In genomic region chr11:117189941-117190544, GRCh38 we compare ENCODE assay signal across 19 cellular contexts. TPM values are rescaled to one million over a fixed set of nuclear protein-coding genes. Genes with fewer than 3 reads are reported as not detected.
DNase-seq lines count a peak whose midpoint lies in the region; ATAC-seq and TF ChIP-seq lines count a peak whose summit lies in the region.
"Had no signal": no experiment of that assay in that cellular context is flagged by ENCODE, and none has a peak within 500 bp of the region (broad histone marks: within the 10 kb centered on the region; RNA-seq: fewer than 3 reads in every experiment).

No MANE protein-coding gene starts in this region.

- H3K4me1 ChIP-seq in SK-N-SH (ENCODE audit: control insufficient read depth in 1 of 2, insufficient read depth in 2 of 2, low read depth in 1 of 2, low read length in 1 of 2), result no peaks in the 10 kb centered on the region
- H3K4me1 ChIP-seq in sigmoid colon, result no peaks in the 10 kb centered on the region

- no peaks in the 10 kb centered on the region for H3K9me3 ChIP-seq in SK-N-SH
- no peaks in the 10 kb centered on the region for H3K9me3 ChIP-seq in sigmoid colon

- H3K36me3 ChIP-seq in SK-N-SH (replicated peaks in 1 of 2; ENCODE audit: control insufficient read depth in 1 of 2, insufficient read depth in 2 of 2, low read length in 1 of 2), result peaks cover 0 to 17% of the 10 kb centered on the region in 2 experiments
- peaks cover 42 to 92% (median 59%) of the 10 kb centered on the region in 4 donors for H3K36me3 ChIP-seq in sigmoid colon

- POLR2A ChIA-PET in SK-N-SH (lab: Yijun Ruan, JAX), result no interaction called here

- intact Hi-C loops in sigmoid colon (cut with DNase I), result no loop called here

- H3K9me2 ChIP-seq in SK-N-SH, result no peaks in the 10 kb centered on the region

- no peak for TF ChIP-seq RAD21 in SK-N-SH (IDR thresholded peaks at IDR 0.05; ENCODE audit: low read length)

- H3K27me3 ChIP-seq in SK-N-SH (ENCODE audit: insufficient read depth) (no peaks in the 10 kb centered on the region), sigmoid colon (no peaks in the 10 kb centered on the region)

- TF ChIP-seq EP300 in SK-N-SH (IDR thresholded peaks at IDR 0.05; ENCODE audit: borderline replicate concordance in 1 of 2, low read depth in 1 of 2, low read length in 1 of 2) (no peak), sigmoid colon (IDR thresholded peaks at IDR 0.05) (no peak)

- CTCF ChIA-PET in SK-N-SH (lab: Yijun Ruan, JAX), result interaction anchor here (1.5 kb wide), 1 partner anchor 12 kb away, joined by 3 read pairs; no protein-coding TSS in a partner anchor

- H3K4me3 ChIP-seq in SK-N-SH (ENCODE audit: low read depth in 2 of 2, low read length in 1 of 2), result no peak overlapping the region
- no peak overlapping the region for H3K4me3 ChIP-seq in coronary artery
- no peak overlapping the region for H3K4me3 ChIP-seq in sigmoid colon

- no peak for TF ChIP-seq POLR2A in sigmoid colon (IDR thresholded peaks at IDR 0.05)

- 80% methylated on average over 6 of the region's 8 CpGs for WGBS in SK-N-SH (ENCODE audit: low lambda C conversion rate)
- WGBS in sigmoid colon, 2 donors, result 76 to 84% methylated on average over 8 of the region's 8 CpGs

- H3K27ac ChIP-seq in SK-N-SH (ENCODE audit: low read depth in 2 of 2, low read length in 1 of 2) (no peak overlapping the region), coronary artery (peak overlapping the region in 1 of 2 donors; percentile 56), sigmoid colon (peak overlapping the region in 1 of 4 donors; percentile 0)
- H3K27ac ChIP-seq: epithelial cell of prostate had no signal

- no peak overlapping the region for H3K9ac ChIP-seq in SK-N-SH

- no peak overlapping the region for H3K4me2 ChIP-seq in SK-N-SH

- DNase-seq in SK-N-SH, result peak; percentile 13
- peak; percentile 61 for DNase-seq in coronary artery (ENCODE audit: low spot score)
- DNase-seq in sigmoid colon, result peak; percentile 56
- no peak for DNase-seq in NCI-H1436 (lab: John Stamatoyannopoulos, UW)
- no peak for DNase-seq in DMS114 treated with DMSO at 0.1 percent for 48 hours (lab: John Stamatoyannopoulos, UW; ENCODE audit: unreplicated experiment)
- DNase-seq: 8988T; activated CD4-positive, alpha-beta T cell treated with anti-CD3 and anti-CD28 coated beads for 4 hours; activated CD8-positive, alpha-beta memory T cell treated with anti-CD3 and anti-CD28 coated beads, Interleukin-2, amount 50 U/mL, for 4 hours; activated naive CD4-positive, alpha-beta T cell treated with anti-CD3 and anti-CD28 coated beads, Interleukin-2, amount 50 U/mL, for 16 hours; DMS79; KBM-7; NCI-H1092; NCI-H2081 treated with DMSO at 0.1 percent for 48 hours; NCI-H510A treated with DMSO at 0.1 percent for 48 hours; stimulated activated naive CD4-positive, alpha-beta T cell treated with Interleukin-2 at 50 U/mL for 16 hours had no signal

- no peaks in the 10 kb centered on the region for H4K20me1 ChIP-seq in SK-N-SH (ENCODE audit: insufficient read depth)

- no peak for TF ChIP-seq CTCF in SK-N-SH (IDR thresholded peaks at IDR 0.05)
- TF ChIP-seq CTCF in coronary artery (IDR thresholded peaks at IDR 0.05), result no peak
- TF ChIP-seq CTCF in sigmoid colon (IDR thresholded peaks at IDR 0.05), result no peak

- no peak overlapping the region for H2AFZ ChIP-seq in SK-N-SH (ENCODE audit: low read depth)

- no peak for ATAC-seq in SK-N-SH treated with all-trans-retinoic acid at 6 μM for 48 hours
- ATAC-seq in HG03565 (IDR thresholded peaks at IDR 0.05; ENCODE audit: unreplicated experiment), result peak; percentile 19
- no peak for ATAC-seq in GM21737 (IDR thresholded peaks at IDR 0.05; ENCODE audit: unreplicated experiment)

- H3K79me2 ChIP-seq in SK-N-SH (ENCODE audit: insufficient read depth), result no peaks in the 10 kb centered on the region

- H3F3A ChIP-seq in SK-N-SH (replicated peaks; ENCODE audit: insufficient read depth), result no peaks in the 10 kb centered on the region

TF ChIP-seq in SK-N-SH, 30 proteins besides CTCF, POLR2A, EP300 and RAD21:
- TF ChIP-seq JUND (IDR thresholded peaks at IDR 0.05), result no peak
- TF ChIP-seq ZBTB33 (IDR thresholded peaks at IDR 0.05; ENCODE audit: borderline replicate concordance, low read depth), result no peak
- TF ChIP-seq SIN3A (IDR thresholded peaks at IDR 0.05; ENCODE audit: borderline replicate concordance, low read depth, low read length), result no peak
- TF ChIP-seq ELF1 (IDR thresholded peaks at IDR 0.05), result no peak
- TF ChIP-seq RXRA (IDR thresholded peaks at IDR 0.05; ENCODE audit: borderline replicate concordance, low read depth), result no peak

TF ChIP-seq in SK-N-SH treated with all-trans-retinoic acid at 6 μM for 48 hours, 23 proteins besides CTCF, POLR2A, EP300 and RAD21:
- no peak for TF ChIP-seq ESRRG (CRISPR knock-in tag; IDR thresholded peaks at IDR 0.05)
- TF ChIP-seq CSDC2 (CRISPR knock-in tag; IDR thresholded peaks at IDR 0.05), result no peak
- no peak for TF ChIP-seq ZNF565 (CRISPR knock-in tag; conservative IDR thresholded peaks at IDR 0.05; ENCODE audit: low read depth)
- no peak for TF ChIP-seq CREB5 (CRISPR knock-in tag; IDR thresholded peaks at IDR 0.05; ENCODE audit: low read depth)
- no peak for TF ChIP-seq TCF4 (CRISPR knock-in tag; IDR thresholded peaks at IDR 0.05; ENCODE audit: borderline replicate concordance)

RNA-seq across cellular contexts. Expression of gene TAGLN, which starts 9.1 kb away (rescaled TPM):
- polyA plus RNA-seq in SK-N-SH (2012; rRNA removed) (519 and 811 TPM in 2 replicates), sigmoid colon (1,000 to 10,000 TPM in 1 of 3 donors, 100 to 1,000 TPM in 2; 112 to 1,100 (median 337) TPM)
- 447 and 526 TPM in 2 replicates for polyA plus RNA-seq in SK-N-SH (2012; cell fraction: cytosol; rRNA removed)
- polyA plus RNA-seq in SK-N-SH (2012; cell fraction: nucleus; rRNA removed), result 571 and 676 TPM in 2 replicates
- over 10,000 TPM in 3 of 4 donors, 1,000 to 10,000 TPM in 1; 6,854 to 14,048 (median 12,596) TPM for total RNA-seq in sigmoid colon

RNA-seq across cellular contexts. Expression of gene SIDT2, which starts 11.5 kb away (rescaled TPM):
- 17.3 and 17.5 TPM in 2 replicates for polyA plus RNA-seq in SK-N-SH (2012; rRNA removed)
- 8.0 and 12.6 TPM in 2 replicates for polyA plus RNA-seq in SK-N-SH (2012; cell fraction: cytosol; rRNA removed)
- 39.5 and 52.3 TPM in 2 replicates for polyA plus RNA-seq in SK-N-SH (2012; cell fraction: nucleus; rRNA removed)
- 10 to 100 TPM; 20.7 to 50.7 (median 28.5) TPM for total RNA-seq in sigmoid colon
- polyA plus RNA-seq in sigmoid colon, result 10 to 100 TPM in 2 of 3 donors, 1 to 10 TPM in 1; 7.6 to 33.1 (median 12.0) TPM

RNA-seq across cellular contexts. Expression of gene PCSK7, which starts 41.8 kb away (rescaled TPM):
- 49.7 and 52.1 TPM in 2 replicates for polyA plus RNA-seq in SK-N-SH (2012; rRNA removed)
- 22.8 and 36.1 TPM in 2 replicates for polyA plus RNA-seq in SK-N-SH (2012; cell fraction: cytosol; rRNA removed)
- 133 and 171 TPM in 2 replicates for polyA plus RNA-seq in SK-N-SH (2012; cell fraction: nucleus; rRNA removed)
- total RNA-seq in sigmoid colon, result 10 to 100 TPM; 22.1 to 55.1 (median 31.1) TPM
- 100 to 1,000 TPM in 1 of 3 donors, 10 to 100 TPM in 2; 18.0 to 116 (median 21.7) TPM for polyA plus RNA-seq in sigmoid colon

RNA-seq across cellular contexts. Expression of gene RNF214, which starts 42.4 kb away (rescaled TPM):
- polyA plus RNA-seq in SK-N-SH (2012; rRNA removed) (11.9 and 15.4 TPM in 2 replicates), sigmoid colon (10 to 100 TPM in 2 of 3 donors, 1 to 10 TPM in 1; 6.2 to 12.0 (median 10.2) TPM)
- polyA plus RNA-seq in SK-N-SH (2012; cell fraction: cytosol; rRNA removed), result 10.4 and 11.4 TPM in 2 replicates
- polyA plus RNA-seq in SK-N-SH (2012; cell fraction: nucleus; rRNA removed), result 25.9 and 36.4 TPM in 2 replicates
- total RNA-seq in sigmoid colon, result 10 to 100 TPM; 11.1 to 23.8 (median 12.8) TPM

RNA-seq across cellular contexts. Expression of gene PAFAH1B2, which starts 46.0 kb away (rescaled TPM):
- polyA plus RNA-seq in SK-N-SH (2012; rRNA removed) (19.6 and 27.3 TPM in 2 replicates), sigmoid colon (10 to 100 TPM; 26.0 to 33.1 (median 28.8) TPM)
- 25.9 and 27.4 TPM in 2 replicates for polyA plus RNA-seq in SK-N-SH (2012; cell fraction: cytosol; rRNA removed)
- polyA plus RNA-seq in SK-N-SH (2012; cell fraction: nucleus; rRNA removed), result 25.4 and 27.2 TPM in 2 replicates
- total RNA-seq in sigmoid colon, result 10 to 100 TPM; 42.1 to 76.4 (median 58.0) TPM

Comparison
In these comparisons a context has a peak if more than half of its experiments do, and no peak if none do; other contexts are left out.
1. DNase-seq: peak in SK-N-SH (single experiment), coronary artery (single experiment) and sigmoid colon (single experiment); none in NCI-H1436 (single experiment) and DMS114 treated with DMSO at 0.1 percent for 48 hours (single experiment).